1 cellular context compared by ENCODE assay signal in the genomic region with DNA sequence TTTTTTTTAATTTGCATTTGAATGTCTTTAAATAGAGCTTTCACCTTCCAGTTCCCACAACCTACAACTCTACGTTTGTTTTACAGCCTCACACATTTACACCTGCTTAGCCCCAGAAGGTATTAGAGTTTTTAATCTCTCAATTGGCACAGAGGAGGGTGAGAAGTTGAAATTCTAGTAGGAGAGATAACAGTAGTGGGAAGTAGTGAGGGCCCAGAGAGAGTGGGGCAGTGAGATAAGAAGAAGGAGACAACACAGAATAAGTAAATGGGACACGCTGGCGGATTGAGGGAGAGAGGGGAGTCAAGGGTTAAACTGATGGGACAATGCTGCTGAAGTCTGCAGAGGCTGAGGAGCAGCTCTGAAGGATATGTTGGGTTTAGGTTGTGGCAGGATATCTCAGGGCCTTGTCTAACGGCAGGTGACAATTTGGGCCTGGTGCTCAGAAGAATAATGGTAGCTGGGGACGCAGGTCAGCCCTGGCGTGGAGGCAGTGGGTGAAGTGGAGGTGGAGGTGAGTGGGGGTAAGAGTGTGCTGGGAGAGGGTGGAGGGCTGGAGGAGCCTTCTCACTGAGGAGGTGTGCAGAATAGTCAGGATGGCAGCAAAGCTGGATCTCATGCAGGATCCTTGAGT.
A peak's percentile ranks its signal among the peaks of the same experiment; 100 is the strongest.
TF ChIP-seq lines count a peak whose summit lies in the region.

No MANE protein-coding gene starts in this region.

TF ChIP-seq in K562, 482 proteins besides CTCF, POLR2A, EP300 and RAD21 (continued from another document):
- no peak for TF ChIP-seq MEF2A (IDR thresholded peaks at IDR 0.05; ENCODE audit: control insufficient read depth, low read depth, low read length)
- TF ChIP-seq ZNF3 (CRISPR knock-in tag; IDR thresholded peaks at IDR 0.05): no peak
- no peak for TF ChIP-seq PHF21A (IDR thresholded peaks at IDR 0.05; ENCODE audit: borderline replicate concordance, low read depth)
- TF ChIP-seq, protein P1, sequence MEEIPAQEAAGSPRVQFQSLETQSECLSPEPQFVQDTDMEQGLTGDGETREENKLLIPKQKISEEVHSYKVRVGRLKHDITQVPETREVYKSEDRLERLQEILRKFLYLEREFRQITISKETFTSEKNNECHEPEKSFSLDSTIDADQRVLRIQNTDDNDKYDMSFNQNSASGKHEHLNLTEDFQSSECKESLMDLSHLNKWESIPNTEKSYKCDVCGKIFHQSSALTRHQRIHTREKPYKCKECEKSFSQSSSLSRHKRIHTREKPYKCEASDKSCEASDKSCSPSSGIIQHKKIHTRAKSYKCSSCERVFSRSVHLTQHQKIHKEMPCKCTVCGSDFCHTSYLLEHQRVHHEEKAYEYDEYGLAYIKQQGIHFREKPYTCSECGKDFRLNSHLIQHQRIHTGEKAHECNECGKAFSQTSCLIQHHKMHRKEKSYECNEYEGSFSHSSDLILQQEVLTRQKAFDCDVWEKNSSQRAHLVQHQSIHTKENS (CRISPR knock-in tag; IDR thresholded peaks at IDR 0.05): no peak
- no peak for TF ChIP-seq ZFPM2 (CRISPR knock-in tag; IDR thresholded peaks at IDR 0.05)
- TF ChIP-seq, protein P2, sequence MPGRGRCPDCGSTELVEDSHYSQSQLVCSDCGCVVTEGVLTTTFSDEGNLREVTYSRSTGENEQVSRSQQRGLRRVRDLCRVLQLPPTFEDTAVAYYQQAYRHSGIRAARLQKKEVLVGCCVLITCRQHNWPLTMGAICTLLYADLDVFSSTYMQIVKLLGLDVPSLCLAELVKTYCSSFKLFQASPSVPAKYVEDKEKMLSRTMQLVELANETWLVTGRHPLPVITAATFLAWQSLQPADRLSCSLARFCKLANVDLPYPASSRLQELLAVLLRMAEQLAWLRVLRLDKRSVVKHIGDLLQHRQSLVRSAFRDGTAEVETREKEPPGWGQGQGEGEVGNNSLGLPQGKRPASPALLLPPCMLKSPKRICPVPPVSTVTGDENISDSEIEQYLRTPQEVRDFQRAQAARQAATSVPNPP (IDR thresholded peaks at IDR 0.05; ENCODE audit: borderline replicate concordance, insufficient read depth, insufficient read length): no peak
- TF ChIP-seq, protein P3, sequence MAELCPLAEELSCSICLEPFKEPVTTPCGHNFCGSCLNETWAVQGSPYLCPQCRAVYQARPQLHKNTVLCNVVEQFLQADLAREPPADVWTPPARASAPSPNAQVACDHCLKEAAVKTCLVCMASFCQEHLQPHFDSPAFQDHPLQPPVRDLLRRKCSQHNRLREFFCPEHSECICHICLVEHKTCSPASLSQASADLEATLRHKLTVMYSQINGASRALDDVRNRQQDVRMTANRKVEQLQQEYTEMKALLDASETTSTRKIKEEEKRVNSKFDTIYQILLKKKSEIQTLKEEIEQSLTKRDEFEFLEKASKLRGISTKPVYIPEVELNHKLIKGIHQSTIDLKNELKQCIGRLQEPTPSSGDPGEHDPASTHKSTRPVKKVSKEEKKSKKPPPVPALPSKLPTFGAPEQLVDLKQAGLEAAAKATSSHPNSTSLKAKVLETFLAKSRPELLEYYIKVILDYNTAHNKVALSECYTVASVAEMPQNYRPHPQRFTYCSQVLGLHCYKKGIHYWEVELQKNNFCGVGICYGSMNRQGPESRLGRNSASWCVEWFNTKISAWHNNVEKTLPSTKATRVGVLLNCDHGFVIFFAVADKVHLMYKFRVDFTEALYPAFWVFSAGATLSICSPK (IDR thresholded peaks at IDR 0.05; ENCODE audit: borderline replicate concordance): no peak
- no peak for TF ChIP-seq ZBTB7A (IDR thresholded peaks at IDR 0.05; ENCODE audit: borderline replicate concordance, control insufficient read depth, low read depth, low read length)
- TF ChIP-seq ZNF324 (CRISPR knock-in tag; IDR thresholded peaks at IDR 0.05): no peak
- TF ChIP-seq, protein P4, sequence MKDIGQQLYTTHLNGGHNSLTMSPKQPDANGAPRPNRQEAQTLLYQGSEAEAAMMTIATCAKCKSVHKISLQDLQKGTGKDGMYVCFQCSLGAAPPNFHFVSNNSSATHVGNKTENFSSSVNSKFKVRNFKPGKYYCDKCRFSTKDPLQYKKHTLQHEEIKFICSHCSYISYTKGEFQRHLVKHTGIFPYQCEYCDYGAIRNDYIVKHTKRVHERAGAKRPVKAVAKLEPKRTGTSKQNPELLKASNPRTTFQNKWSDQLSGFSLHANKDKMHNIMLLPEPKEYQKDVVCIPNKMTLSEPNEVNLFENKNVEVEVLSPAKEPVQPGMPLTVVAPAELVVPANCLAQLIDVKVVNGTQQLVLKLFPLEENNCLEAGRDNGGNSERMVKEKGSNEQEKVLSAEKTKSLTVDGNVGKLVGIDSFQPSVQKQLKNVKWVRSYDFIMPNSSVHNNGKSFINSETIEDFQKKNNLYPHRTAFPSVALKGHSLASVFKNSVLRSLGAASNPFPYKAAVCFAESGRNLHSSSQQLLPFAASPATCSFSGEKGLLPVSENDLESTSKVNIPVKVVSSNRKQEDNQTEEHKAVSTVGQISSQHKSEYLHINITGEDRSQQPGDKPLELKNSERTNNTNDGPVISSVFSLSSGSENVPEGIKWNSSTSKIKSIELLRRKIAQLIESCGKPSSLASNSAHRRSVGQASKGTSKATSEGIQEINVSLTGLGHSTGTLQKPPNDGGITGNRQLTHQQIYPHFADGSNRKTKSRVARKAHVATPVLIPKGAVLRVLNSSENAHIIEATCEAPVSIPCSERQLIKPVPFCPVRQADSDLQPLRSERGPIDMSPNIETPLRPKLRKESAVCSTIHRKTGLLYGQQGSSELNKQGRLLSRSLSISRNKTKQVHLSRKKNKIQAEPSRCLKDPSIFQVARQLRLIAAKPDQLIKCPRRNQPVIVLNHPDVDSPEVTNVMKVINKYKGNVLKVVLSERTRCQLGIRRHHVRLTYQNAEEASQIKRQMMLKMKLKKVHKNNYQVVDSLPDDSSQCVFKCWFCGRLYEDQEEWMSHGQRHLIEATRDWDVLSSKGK (CRISPR knock-in tag; IDR thresholded peaks at IDR 0.05): no peak
- no peak for TF ChIP-seq MAFG (tag; conservative IDR thresholded peaks at IDR 0.05)
- TF ChIP-seq TCFL5 (CRISPR knock-in tag; conservative IDR thresholded peaks at IDR 0.05): no peak
- TF ChIP-seq CHD2 (IDR thresholded peaks at IDR 0.05; ENCODE audit: low read depth, low read length): no peak
- TF ChIP-seq LARP7 (IDR thresholded peaks at IDR 0.05): no peak
- TF ChIP-seq SIRT6 (IDR thresholded peaks at IDR 0.05; ENCODE audit: low read depth, low read length): no peak
- TF ChIP-seq CBFA2T3 (IDR thresholded peaks at IDR 0.05): peak; percentile 93
- TF ChIP-seq YBX1 (IDR thresholded peaks at IDR 0.05): no peak
- no peak for TF ChIP-seq EZH2 (IDR thresholded peaks at IDR 0.05; ENCODE audit: borderline replicate concordance, low read depth, low read length)
- no peak for TF ChIP-seq HDAC3 (IDR thresholded peaks at IDR 0.05; ENCODE audit: borderline replicate concordance, partially characterized antibody)
- no peak for TF ChIP-seq DACH1 (IDR thresholded peaks at IDR 0.05; ENCODE audit: partially characterized antibody)
- TF ChIP-seq KDM4B (IDR thresholded peaks at IDR 0.05; ENCODE audit: borderline replicate concordance in 2 of 2, low read depth in 1 of 2): no peak
- no peak for TF ChIP-seq TAF1 (IDR thresholded peaks at IDR 0.05; ENCODE audit: control insufficient read depth, extremely low read depth, insufficient read depth, low read length, severe bottlenecking)
- no peak for TF ChIP-seq EWSR1 (IDR thresholded peaks at IDR 0.05; ENCODE audit: borderline replicate concordance, low read depth, partially characterized antibody)
- TF ChIP-seq ETV5 (CRISPR knock-in tag; IDR thresholded peaks at IDR 0.05; ENCODE audit: low read depth): no peak
- TF ChIP-seq, protein P5, sequence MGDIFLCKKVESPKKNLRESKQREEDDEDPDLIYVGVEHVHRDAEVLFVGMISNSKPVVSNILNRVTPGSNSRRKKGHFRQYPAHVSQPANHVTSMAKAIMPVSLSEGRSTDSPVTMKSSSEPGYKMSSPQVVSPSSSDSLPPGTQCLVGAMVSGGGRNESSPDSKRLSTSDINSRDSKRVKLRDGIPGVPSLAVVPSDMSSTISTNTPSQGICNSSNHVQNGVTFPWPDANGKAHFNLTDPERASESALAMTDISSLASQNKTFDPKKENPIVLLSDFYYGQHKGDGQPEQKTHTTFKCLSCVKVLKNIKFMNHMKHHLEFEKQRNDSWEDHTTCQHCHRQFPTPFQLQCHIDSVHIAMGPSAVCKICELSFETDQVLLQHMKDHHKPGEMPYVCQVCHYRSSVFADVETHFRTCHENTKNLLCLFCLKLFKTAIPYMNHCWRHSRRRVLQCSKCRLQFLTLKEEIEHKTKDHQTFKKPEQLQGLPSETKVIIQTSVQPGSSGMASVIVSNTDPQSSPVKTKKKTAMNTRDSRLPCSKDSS (IDR thresholded peaks at IDR 0.05; ENCODE audit: low read depth, partially characterized antibody): no peak
- TF ChIP-seq DPF2 (IDR thresholded peaks at IDR 0.05): peak; percentile 90
